In the genomic region with DNA sequence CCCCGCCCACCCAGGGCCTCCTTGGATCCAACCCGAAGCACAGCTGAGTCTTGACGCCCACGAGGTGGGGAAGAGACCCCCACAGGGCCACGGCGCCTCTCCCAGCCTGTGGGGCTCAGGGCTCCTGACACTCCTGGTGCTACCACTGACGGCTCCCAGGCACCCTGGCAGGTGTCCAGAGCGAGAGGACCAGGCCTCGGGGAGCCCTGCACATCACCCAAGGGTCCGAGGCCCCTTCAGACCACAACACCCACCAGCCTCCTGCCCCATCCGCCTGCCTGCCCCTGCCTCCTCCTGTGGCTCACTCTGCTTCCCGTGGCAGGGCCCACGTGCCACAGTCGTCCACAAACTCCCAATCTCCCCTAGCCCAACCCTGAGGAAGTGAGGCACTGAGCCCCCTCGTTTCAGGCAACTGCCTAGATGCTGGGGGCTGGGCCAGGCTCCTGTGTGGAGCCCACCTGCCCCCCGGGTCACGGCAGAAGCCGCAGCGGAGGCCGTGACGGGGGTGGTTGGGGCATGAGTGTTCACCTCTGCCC, we compare ENCODE assay signal across 23 cellular contexts. TPM values are rescaled to one million over a fixed set of nuclear protein-coding genes. Genes with fewer than 3 reads are reported as not detected.
"Had no signal": no experiment of that assay in that cellular context is flagged by ENCODE, and none has a peak within 500 bp of the region (broad histone marks: within the 10 kb centered on the region; RNA-seq: fewer than 3 reads in every experiment).

No MANE protein-coding gene starts in this region.

- ATAC-seq: SK-N-SH treated with all-trans-retinoic acid at 6 μM for 48 hours had no signal

- FAIRE-seq: RCC 7860 had no signal

- H3K4me3 ChIP-seq: SJCRH30 had no signal

- H3K27me3 ChIP-seq: SJCRH30 had no signal

- H3K4me3 Mint-ChIP-seq: IgD-negative memory B cell had no signal

- H3K27me3 Mint-ChIP-seq: IgD-negative memory B cell had no signal

- H3K4me1 ChIP-seq: SJCRH30 had no signal

- H3K4me1 Mint-ChIP-seq: IgD-negative memory B cell had no signal

- H3K9me3 Mint-ChIP-seq: IgD-negative memory B cell had no signal

- H3K27ac Mint-ChIP-seq: IgD-negative memory B cell had no signal

- DNase-seq: KBM-7, MV-4-11, NCI-H1048, NCI-H1105, NCI-H1417, NCI-H1436 treated with DMSO at 0.1 percent for 48 hours, NCI-H1694, NCI-H187 treated with DMSO at 0.1 percent for 48 hours, NCI-H2029 treated with DMSO at 0.1 percent for 48 hours, NCI-H2227 treated with DMSO at 0.1 percent for 48 hours, NCI-H524, NCI-H69, NCI-H774, RPMI8226, SHP77 treated with DMSO at 0.1 percent for 48 hours, SJCRH30 had no signal

- H3K27ac ChIP-seq: SJCRH30 had no signal

- H3K9me3 ChIP-seq: SJCRH30 had no signal

- H3K36me3 Mint-ChIP-seq: IgD-negative memory B cell had no signal

RNA-seq across cellular contexts. Expression of gene PVALEF, which starts 29.0 kb away (rescaled TPM):
- total RNA-seq: HT-29, LHCN-M2, MCF 10A, NCI-H460 had no signal
- polyA plus RNA-seq: IgD-negative memory B cell had no signal
